Comparison of ENCODE assay signal across 8 cellular contexts in the genomic region with DNA sequence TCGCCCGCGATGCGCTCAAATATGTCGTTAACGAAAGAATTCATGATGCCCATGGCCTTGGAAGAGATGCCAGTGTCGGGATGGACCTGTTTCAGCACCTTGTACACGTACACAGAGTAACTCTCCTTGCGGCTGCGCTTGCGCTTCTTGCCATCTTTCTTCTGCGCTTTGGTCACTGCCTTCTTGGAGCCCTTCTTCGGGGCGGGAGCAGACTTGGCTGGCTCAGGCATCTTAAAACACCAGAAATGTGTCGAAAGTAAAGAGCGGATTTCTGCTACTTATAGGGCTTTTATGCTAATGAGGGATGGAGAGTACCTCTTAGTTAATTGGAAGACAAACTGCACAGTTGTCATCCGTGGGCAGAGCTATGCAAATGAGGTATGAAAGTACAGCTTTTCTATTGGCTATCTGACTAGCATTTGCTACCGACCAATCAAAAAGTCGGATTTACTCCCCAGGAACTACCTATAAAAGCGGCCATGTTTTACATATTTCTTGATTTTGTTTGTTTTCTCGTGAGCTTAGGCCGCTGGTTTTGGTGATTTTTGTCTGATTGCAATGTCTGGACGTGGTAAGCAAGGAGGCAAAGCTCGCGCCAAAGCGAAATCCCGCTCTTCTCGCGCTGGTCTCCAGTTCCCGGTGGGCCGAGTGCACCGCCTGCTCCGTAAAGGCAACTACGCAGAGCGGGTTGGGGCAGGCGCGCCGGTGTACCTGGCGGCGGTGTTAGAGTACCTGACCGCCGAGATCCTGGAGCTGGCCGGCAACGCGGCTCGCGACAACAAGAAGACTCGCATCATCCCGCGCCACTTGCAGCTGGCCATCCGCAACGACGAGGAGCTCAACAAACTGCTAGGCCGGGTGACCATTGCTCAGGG. TPM values are rescaled to one million over a fixed set of nuclear protein-coding genes. Genes with fewer than 3 reads are reported as not detected.
DNase-seq lines count a peak whose midpoint lies in the region; ATAC-seq, FAIRE-seq and TF ChIP-seq lines count a peak whose summit lies in the region.

No MANE protein-coding gene starts in this region.

- no peaks in the 10 kb centered on the region; the same call in 1 of the 2 replicates for H3K36me3 ChIP-seq in BJ (ENCODE audit: control insufficient read depth, insufficient read depth, low read length)

- ATAC-seq in HG03457 (IDR thresholded peaks at IDR 0.05; ENCODE audit: unreplicated experiment), result peak; percentile 61

- CTCF ChIA-PET in BJ (lab: Yijun Ruan, JAX), result interaction anchor here (0.7 to 2.3 kb wide), 7 partner anchors 27 to 98 kb away, joined by 3 to 11 read pairs (median 4); a partner anchor contains a TSS

- peak; percentile 83 for FAIRE-seq in colon (lab: Jason Lieb, UNC)

- POLR2A ChIA-PET in BJ (lab: Charles Lee), result interaction anchor here (0.6 to 5.2 kb wide), 33 partner anchors 17 to 1769 kb away, joined by 3 to 172 read pairs (median 5); a partner anchor contains a TSS

- no peak for TF ChIP-seq CTCF in BJ (IDR thresholded peaks at IDR 0.05; ENCODE audit: insufficient read depth, low read depth, low read length)

- no peaks in the 10 kb centered on the region for H3K27me3 ChIP-seq in BJ (ENCODE audit: control insufficient read depth, insufficient read depth, low read length)

- DNase-seq in BJ (ENCODE audit: low read depth) (peak; percentile 99), GM19240 (ENCODE audit: insufficient read length, low spot score) (peak; percentile 39), NCI-H524 (lab: John Stamatoyannopoulos, UW) (peak; percentile 92 to 99), kidney glomerular epithelial cell (lab: John Stamatoyannopoulos, UW) (peak; percentile 99)
- peak; percentile 72 for DNase-seq in activated CD4-positive, alpha-beta T cell treated with anti-CD3 and anti-CD28 coated beads for 4 hours
- DNase-seq in stimulated activated CD4-positive, alpha-beta T cell treated with anti-CD3 and anti-CD28 coated beads, Interleukin-15, amount 100 ng/mL, for 48 hours (ENCODE audit: low read depth in 2 of 2), result peak; percentile 72 to 80

- peak overlapping the region; percentile 59 for H3K4me3 ChIP-seq in BJ (ENCODE audit: low read depth, low read length)

RNA-seq across cellular contexts. Expression of a gene that starts 36.7 kb away (rescaled TPM):
- polyA plus RNA-seq in BJ (2011; rRNA removed), result 23.5 and 24.3 TPM in 2 replicates
- polyA minus RNA-seq in BJ (2011; rRNA and poly(A)+ RNA removed), result 8.4 and 14.6 TPM in 2 replicates

Comparison
In these comparisons a context has a peak if more than half of its experiments do, and no peak if none do; other contexts are left out.
1. Peak in every context shown above with its lines: DNase-seq, ATAC-seq and H3K4me3 ChIP-seq.
2. DNase-seq: peak in every context shown above with its lines; median percentile 99 in BJ; 99 in kidney glomerular epithelial cell; 96 in NCI-H524; 76 in stimulated activated CD4-positive, alpha-beta T cell treated with anti-CD3 and anti-CD28 coated beads, Interleukin-15, amount 100 ng/mL, for 48 hours; 72 in activated CD4-positive, alpha-beta T cell treated with anti-CD3 and anti-CD28 coated beads for 4 hours; 39 in GM19240.